ENCODE assay signal across 8 cellular contexts in the genomic region with DNA sequence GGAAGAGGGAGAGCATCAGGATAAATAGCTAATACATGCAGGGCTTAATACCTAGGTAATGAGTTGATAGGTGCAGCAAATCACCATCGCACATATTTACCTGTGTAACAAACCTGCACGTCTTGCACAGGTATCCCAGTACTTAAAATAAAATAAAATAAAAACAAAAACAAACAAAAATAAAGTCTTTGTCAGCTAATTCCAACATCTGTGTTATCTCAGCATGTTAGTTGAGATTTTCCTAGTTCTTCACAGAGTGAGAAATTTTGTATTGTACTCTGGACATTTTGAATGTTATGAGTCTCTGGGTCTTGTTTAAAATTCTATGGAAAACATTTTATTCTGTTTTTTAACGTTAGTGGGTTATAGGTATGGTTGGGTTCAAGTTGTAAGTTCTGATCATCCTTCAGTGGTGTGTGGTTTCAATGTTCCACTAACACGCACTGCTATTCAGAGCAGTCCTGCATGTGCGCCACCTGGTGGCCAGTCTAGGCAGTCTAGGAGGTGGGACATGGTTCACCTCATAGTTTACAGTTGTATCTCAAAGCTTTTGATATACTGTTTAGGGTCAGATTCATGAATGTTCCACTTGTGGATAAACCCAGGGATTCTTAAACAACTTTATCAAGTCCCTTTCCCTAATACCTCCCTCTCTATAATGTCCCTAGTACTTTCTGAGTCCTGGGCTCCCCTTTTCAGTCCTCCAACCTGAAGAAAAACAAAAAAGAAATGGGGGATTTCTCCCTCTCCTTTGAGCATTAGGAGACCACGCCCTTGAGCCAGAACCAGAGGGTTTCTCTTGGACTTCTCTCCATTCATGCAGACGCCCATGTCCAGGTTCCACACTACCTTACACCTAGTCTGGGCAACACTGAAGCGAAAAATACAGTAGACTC.
DNase-seq lines count a peak whose midpoint lies in the region; ATAC-seq and TF ChIP-seq lines count a peak whose summit lies in the region.

No MANE protein-coding gene starts in this region.

- H3K79me1 ChIP-seq in neuronal stem cell (ENCODE audit: low read depth, low read length), result no peaks in the 10 kb centered on the region

- no peak overlapping the region for H2BK12ac ChIP-seq in neuronal stem cell (ENCODE audit: low read length)

- peak; percentile 75 for DNase-seq in DND-41
- peak; percentile 10 for DNase-seq in HT1080 (ENCODE audit: low read depth)
- DNase-seq in PC-9, result peak; percentile 41 to 54
- DNase-seq in activated T-cell treated with anti-CD3 and anti-CD28 coated beads, Interleukin-2, amount 50 U/mL, for 4 hours, result peak; percentile 77
- peak; percentile 67 for DNase-seq in fibroblast of peridontal ligament (ENCODE audit: extremely low read depth)
- DNase-seq in neuronal stem cell (ENCODE audit: low spot score), result peak; percentile 59
- peak in 45 of 49 donors; percentile 1 to 78 (median 33) for DNase-seq in substantia nigra (lab: John Stamatoyannopoulos, UW)

- H3K4me1 ChIP-seq in DND-41 (ENCODE audit: insufficient read depth, low read length), result no peaks in the 10 kb centered on the region
- H3K4me1 ChIP-seq in PC-9 (replicated peaks; ENCODE audit: insufficient read depth), result no peaks in the 10 kb centered on the region
- H3K4me1 ChIP-seq in neuronal stem cell (ENCODE audit: control insufficient read depth in 2 of 2, insufficient read depth in 1 of 2, low read depth in 1 of 2, low read length in 2 of 2), result no peaks in the 10 kb centered on the region

- no peak overlapping the region for H3K4me3 ChIP-seq in DND-41 (ENCODE audit: low read depth in 1 of 2, low read length in 2 of 2)
- H3K4me3 ChIP-seq in PC-9, result no peak overlapping the region
- H3K4me3 ChIP-seq in neuronal stem cell (ENCODE audit: low read length in 2 of 2), result no peak overlapping the region

- CTCF ChIA-PET in PC-9 (lab: Charles Lee), result interaction anchor here (0.6 to 1.0 kb wide), 3 partner anchors 37 to 419 kb away, joined by 3 to 5 read pairs (median 3); no protein-coding TSS in a partner anchor

- no peaks in the 10 kb centered on the region for H3K9me3 Mint-ChIP-seq in activated T-cell treated with anti-CD3 and anti-CD28 coated beads, Interleukin-2, amount 50 U/mL, for 4 hours

- no peak overlapping the region for H3K14ac ChIP-seq in neuronal stem cell (ENCODE audit: low read length)

- H4K8ac ChIP-seq in neuronal stem cell (ENCODE audit: low read depth, low read length), result no peak overlapping the region

- H3K23ac ChIP-seq in neuronal stem cell (ENCODE audit: low read depth, low read length, poor library complexity), result no peak overlapping the region

- intact Hi-C loops in PC-9 (cut with micrococcal nuclease; ENCODE audit: unreplicated experiment), result no loop called here

- no peak overlapping the region for H2BK120ac ChIP-seq in neuronal stem cell (ENCODE audit: low read depth, low read length)

- H3K9me3 ChIP-seq in DND-41 (ENCODE audit: insufficient read depth, low read length, severe bottlenecking), result no peaks in the 10 kb centered on the region
- H3K9me3 ChIP-seq in PC-9 (ENCODE audit: insufficient read depth, low read depth), result no peaks in the 10 kb centered on the region
- H3K9me3 ChIP-seq in neuronal stem cell (replicated peaks in 1 of 2; ENCODE audit: control insufficient read depth in 2 of 2, insufficient read depth in 1 of 2, low read depth in 1 of 2, low read length in 2 of 2), result no peaks in the 10 kb centered on the region

- H3K27me3 ChIP-seq in DND-41 (ENCODE audit: insufficient read depth, low read length, poor library complexity) (no peaks in the 10 kb centered on the region), PC-9 (ENCODE audit: insufficient read depth, low read depth) (no peaks in the 10 kb centered on the region), neuronal stem cell (ENCODE audit: control insufficient read depth in 3 of 3, insufficient read depth in 3 of 3, low read depth in 1 of 3, low read length in 3 of 3) (no peaks in the 10 kb centered on the region)

- H3K18ac ChIP-seq in neuronal stem cell (ENCODE audit: low read length), result no peak overlapping the region

- H3K36me3 Mint-ChIP-seq in activated T-cell treated with anti-CD3 and anti-CD28 coated beads, Interleukin-2, amount 50 U/mL, for 4 hours (ENCODE audit: insufficient read depth), result no peaks in the 10 kb centered on the region

- no peak overlapping the region for H4K91ac ChIP-seq in neuronal stem cell (ENCODE audit: low read depth, low read length, poor library complexity)

- H2AK5ac ChIP-seq in neuronal stem cell (ENCODE audit: low read depth, low read length), result no peak overlapping the region

- POLR2A ChIA-PET in PC-9 (lab: Charles Lee; ENCODE audit: unreplicated experiment), result no interaction called here

- no TSS peak for BruUV-seq in PC-9 (replicated peaks; lab: Mats Ljungman, UMichigan)

- no peaks in the 10 kb centered on the region for H4K20me1 ChIP-seq in DND-41 (ENCODE audit: insufficient read depth, low read length)
- no peaks in the 10 kb centered on the region for H4K20me1 ChIP-seq in PC-9 (ENCODE audit: insufficient read depth)

- no peaks in the 10 kb centered on the region for H3F3A ChIP-seq in PC-9 (ENCODE audit: insufficient read depth, low read depth)

- H3K4me2 ChIP-seq in DND-41 (ENCODE audit: insufficient read depth, low read length) (no peak overlapping the region), PC-9 (no peak overlapping the region), neuronal stem cell (ENCODE audit: insufficient read depth, low read length, poor library complexity, severe bottlenecking) (no peak overlapping the region)

- H3K27me3 Mint-ChIP-seq in activated T-cell treated with anti-CD3 and anti-CD28 coated beads, Interleukin-2, amount 50 U/mL, for 4 hours (ENCODE audit: low read depth), result peaks cover 8% of the 10 kb centered on the region

- no peak overlapping the region for H3K27ac ChIP-seq in DND-41 (ENCODE audit: low read length)
- no peak overlapping the region for H3K27ac ChIP-seq in PC-9
- H3K27ac ChIP-seq in neuronal stem cell (replicated peaks; ENCODE audit: low read length), result no peak overlapping the region
- no peak overlapping the region for H3K27ac ChIP-seq in substantia nigra (ENCODE audit: low read depth, low read length, poor library complexity, severe bottlenecking)

- H2AFZ ChIP-seq in DND-41 (ENCODE audit: low read depth, low read length), result no peak overlapping the region
- no peak overlapping the region for H2AFZ ChIP-seq in PC-9
- H2AFZ ChIP-seq in neuronal stem cell (ENCODE audit: low read length), result no peak overlapping the region

- H3K4ac ChIP-seq in neuronal stem cell (ENCODE audit: low read length), result no peak overlapping the region

- TF ChIP-seq CTCF in DND-41 (IDR thresholded peaks at IDR 0.05; ENCODE audit: borderline replicate concordance, extremely low read depth, low read length, poor library complexity, severe bottlenecking) (peak; percentile 96), PC-9 (conservative IDR thresholded peaks at IDR 0.05) (peak; percentile 83)

- no peaks in the 10 kb centered on the region for H3K36me3 ChIP-seq in DND-41 (ENCODE audit: insufficient read depth, low read length)
- no peaks in the 10 kb centered on the region for H3K36me3 ChIP-seq in PC-9 (ENCODE audit: low read depth)
- no peaks in the 10 kb centered on the region for H3K36me3 ChIP-seq in neuronal stem cell (replicated peaks in 1 of 2; ENCODE audit: control insufficient read depth in 2 of 2, insufficient read depth in 2 of 2, low read length in 2 of 2)

- no CpG with 5 or more reads among the region's 8 CpGs for WGBS in neuronal stem cell (ENCODE audit: extremely low coverage in 2 of 2, insufficient read length in 2 of 2, insufficient replicate concordance in 1 of 2), 2 donors

- H3K79me2 ChIP-seq in DND-41 (ENCODE audit: insufficient read depth, low read length), result no peaks in the 10 kb centered on the region
- no peaks in the 10 kb centered on the region for H3K79me2 ChIP-seq in PC-9 (ENCODE audit: low read depth)

- no peak overlapping the region for H3K4me3 Mint-ChIP-seq in activated T-cell treated with anti-CD3 and anti-CD28 coated beads, Interleukin-2, amount 50 U/mL, for 4 hours

- no peak overlapping the region for H2BK15ac ChIP-seq in neuronal stem cell (ENCODE audit: low read length)

- no peaks in the 10 kb centered on the region for H3K4me1 Mint-ChIP-seq in activated T-cell treated with anti-CD3 and anti-CD28 coated beads, Interleukin-2, amount 50 U/mL, for 4 hours (ENCODE audit: low read depth)

- no peak overlapping the region for H3K9ac ChIP-seq in DND-41 (ENCODE audit: low read depth, low read length)
- no peak overlapping the region for H3K9ac ChIP-seq in neuronal stem cell (ENCODE audit: low read depth, low read length, poor library complexity)

- H3K9me2 ChIP-seq in PC-9 (ENCODE audit: insufficient read depth), result no peaks in the 10 kb centered on the region

- peak; percentile 100 for ATAC-seq in DND-41 (ENCODE audit: insufficient read depth, low read depth)
- ATAC-seq in GM21515 (IDR thresholded peaks at IDR 0.05; ENCODE audit: unreplicated experiment), result peak; percentile 97
- peak; percentile 86 to 87 for ATAC-seq in activated T-cell treated with anti-CD3 and anti-CD28 coated beads, Interleukin-2, amount 50 U/mL, for 4 hours

- H2BK5ac ChIP-seq in neuronal stem cell (ENCODE audit: low read length), result no peak overlapping the region

Comparison
In these comparisons a context has a peak if more than half of its experiments do, and no peak if none do; other contexts are left out.
1. DNase-seq: peak in every context shown above with its lines; median percentile 77 in activated T-cell treated with anti-CD3 and anti-CD28 coated beads, Interleukin-2, amount 50 U/mL, for 4 hours; 75 in DND-41; 67 in fibroblast of peridontal ligament; 59 in neuronal stem cell; 48 in PC-9; 33 in substantia nigra; 10 in HT1080.